8 cellular contexts compared by ENCODE assay signal in genomic region chr1:88800382-88801051, GRCh38.
DNase-seq lines count a peak whose midpoint lies in the region; ATAC-seq and TF ChIP-seq lines count a peak whose summit lies in the region.

No MANE protein-coding gene starts in this region.

- no peak overlapping the region for H3K27ac ChIP-seq in HL-60 (replicated peaks)

- no peaks in the 10 kb centered on the region for H3K9me3 ChIP-seq in BE2C

- TF ChIP-seq CTCF in BE2C (IDR thresholded peaks at IDR 0.05; ENCODE audit: low read depth, low read length) (peak; percentile 71), HL-60 (IDR thresholded peaks at IDR 0.05; ENCODE audit: insufficient read depth, low read length) (peak; percentile 20), fibroblast of pulmonary artery (IDR thresholded peaks at IDR 0.05; ENCODE audit: low read length, missing control alignments) (peak; percentile 59)

- H3K36me3 ChIP-seq in BE2C, result no peaks in the 10 kb centered on the region

- ATAC-seq in GM19324 (IDR thresholded peaks at IDR 0.05; ENCODE audit: low FRiP score, unreplicated experiment) (no peak), HG03025 (IDR thresholded peaks at IDR 0.05; ENCODE audit: low FRiP score, unreplicated experiment) (no peak)

- H3K4me1 ChIP-seq in BE2C, result no peaks in the 10 kb centered on the region

- DNase-seq in BE2C (peak; percentile 17), HL-60 (ENCODE audit: low read depth in 1 of 2, low spot score in 1 of 2) (no peak), fibroblast of pulmonary artery (ENCODE audit: low read depth) (peak; percentile 51), smooth muscle cell of the brain vasculature (ENCODE audit: low read depth, low spot score) (peak; percentile 13), putamen (ENCODE audit: low spot score) (no peak)
- DNase-seq in activated CD4-positive, alpha-beta T cell treated with anti-CD3 and anti-CD28 coated beads, Interleukin-2, amount 50 U/mL, for 1 hour, result peak; percentile 14

- no peak overlapping the region for H3K4me3 ChIP-seq in BE2C (ENCODE audit: low read depth, low read length)
- H3K4me3 ChIP-seq in HL-60 (replicated peaks; ENCODE audit: insufficient read depth, low read length), result no peak overlapping the region
- no peak overlapping the region for H3K4me3 ChIP-seq in fibroblast of pulmonary artery (replicated peaks; ENCODE audit: low read depth, low read length)

- H3K27me3 ChIP-seq in BE2C, result no peaks in the 10 kb centered on the region
- H3K27me3 ChIP-seq in HL-60 (ENCODE audit: insufficient read depth, poor library complexity, severe bottlenecking), result no peaks in the 10 kb centered on the region

Comparison
In these comparisons a context has a peak if more than half of its experiments do, and no peak if none do; other contexts are left out.
1. DNase-seq: peak in BE2C (single experiment), activated CD4-positive, alpha-beta T cell treated with anti-CD3 and anti-CD28 coated beads, Interleukin-2, amount 50 U/mL, for 1 hour (single experiment), fibroblast of pulmonary artery (single experiment) and smooth muscle cell of the brain vasculature (single experiment); none in HL-60 (0 of 2) and putamen (single experiment).
2. CTCF ChIP-seq: peak in every context shown above with its lines; median percentile 71 in BE2C; 59 in fibroblast of pulmonary artery; 20 in HL-60.